1 cellular context compared by ENCODE assay signal in genomic region chr1:51963592-51964308, GRCh38.
TF ChIP-seq lines count a peak whose summit lies in the region.

No MANE protein-coding gene starts in this region.

TF ChIP-seq in GM12878, 131 proteins besides CTCF, POLR2A, EP300 and RAD21:
- TF ChIP-seq BACH1 (IDR thresholded peaks at IDR 0.05; ENCODE audit: borderline replicate concordance) (peak; percentile 46; the same call in 1 of the 2 replicates), CHD2 (IDR thresholded peaks at IDR 0.05; ENCODE audit: borderline replicate concordance, low read depth, low read length) (no peak), MYB (IDR thresholded peaks at IDR 0.05; ENCODE audit: borderline replicate concordance, low read depth, low read length) (no peak), ZBED1 (IDR thresholded peaks at IDR 0.05; ENCODE audit: borderline replicate concordance) (no peak), ETV6 (conservative IDR thresholded peaks at IDR 0.05 in 1 of 2, IDR thresholded peaks at IDR 0.05 in 1 of 2; ENCODE audit: borderline replicate concordance in 1 of 2, low read depth in 1 of 2) (no peak), SPI1 (IDR thresholded peaks at IDR 0.05; ENCODE audit: borderline replicate concordance, insufficient read depth, low read depth, low read length) (peak; percentile 72; the same call in 1 of the 2 replicates), BHLHE40 (IDR thresholded peaks at IDR 0.05; ENCODE audit: borderline replicate concordance in 1 of 2, low read depth in 2 of 2, low read length in 1 of 2) (0 out of 4 replicates have a peak, but pooled peaks have one; percentile 19 to 33), SIN3A (IDR thresholded peaks at IDR 0.05; ENCODE audit: low read depth, low read length) (no peak)
